In the genomic region with DNA sequence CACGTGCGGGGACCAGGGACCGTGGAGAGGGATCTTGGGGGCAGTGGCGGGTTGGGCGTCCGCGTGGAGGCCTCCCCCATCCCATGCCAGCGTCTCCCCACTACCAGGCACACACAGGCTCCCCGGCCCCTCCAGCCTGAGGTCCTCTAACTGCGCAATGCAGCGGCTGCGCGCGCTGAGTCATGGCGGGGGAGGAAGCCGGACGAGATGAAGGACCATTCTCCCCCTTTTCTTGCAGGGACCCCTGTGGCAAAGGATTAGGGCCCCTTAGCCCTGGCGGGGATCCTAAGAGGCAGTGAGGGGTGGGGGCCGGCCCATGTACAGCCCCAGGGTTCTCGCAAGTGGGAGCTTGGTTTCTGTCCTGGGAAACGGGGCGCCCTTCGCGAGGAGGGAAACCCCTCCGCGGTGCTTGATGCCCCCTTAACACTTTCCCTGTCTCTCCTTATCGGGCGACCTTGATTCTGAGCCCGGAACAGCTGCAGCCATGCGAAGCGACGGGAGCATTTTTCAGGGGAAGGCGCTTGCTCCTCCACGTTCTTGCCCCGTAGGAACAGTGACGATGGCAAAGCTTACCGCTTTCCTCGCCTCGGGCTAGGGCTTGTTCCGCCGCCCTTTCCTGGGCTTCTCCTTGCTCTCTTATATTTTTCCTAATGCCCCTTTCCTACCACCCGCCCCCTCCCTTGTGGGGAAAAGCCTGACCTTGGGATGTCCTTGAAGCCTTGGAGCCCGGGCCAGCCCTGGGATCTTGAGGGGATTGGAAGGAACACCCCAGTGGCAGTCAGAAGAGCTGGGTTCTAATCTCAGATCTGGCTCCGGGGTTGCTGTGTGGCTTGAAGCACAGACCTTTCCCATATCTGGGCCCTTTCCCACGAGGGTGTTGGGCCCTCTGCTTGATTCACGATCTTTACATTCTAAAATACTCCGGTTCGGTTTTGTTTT, we compare ENCODE assay signal across 7 cellular contexts. TPM values are rescaled to one million over a fixed set of nuclear protein-coding genes. Genes with fewer than 3 reads are reported as not detected.
DNase-seq lines count a peak whose midpoint lies in the region; ATAC-seq, FAIRE-seq and TF ChIP-seq lines count a peak whose summit lies in the region.

No MANE protein-coding gene starts in this region.

- peak overlapping the region; percentile 95 to 97 for H3K9ac ChIP-seq in kidney (ENCODE audit: low read length in 2 of 2)

- TF ChIP-seq CTCF in astrocyte of the spinal cord (IDR thresholded peaks at IDR 0.05; ENCODE audit: low read depth, low read length) = no peak
- no peak for TF ChIP-seq CTCF in kidney (IDR thresholded peaks at IDR 0.05; ENCODE audit: borderline replicate concordance, extremely low read depth, insufficient read depth)

- peaks cover 18 to 42% of the 10 kb centered on the region in 2 donors for H3K4me1 ChIP-seq in kidney (ENCODE audit: control insufficient read depth in 1 of 2, insufficient read depth in 1 of 2, low read depth in 1 of 2, low read length in 2 of 2)

- peak overlapping the region; percentile 99 for H3K27ac ChIP-seq in kidney (ENCODE audit: low read depth in 2 of 2, low read length in 2 of 2)

- ATAC-seq in GM19397 (IDR thresholded peaks at IDR 0.05; ENCODE audit: unreplicated experiment) (peak; percentile 1), HG03439 (IDR thresholded peaks at IDR 0.05; ENCODE audit: unreplicated experiment) (no peak)

- intact Hi-C loops in kidney (cut with DNase I) = no loop called here

- peak; percentile 21 for DNase-seq in NOMO-1 treated with dmso at 0.1 percent for 144 hours (lab: John Stamatoyannopoulos, UW; ENCODE audit: unreplicated experiment)
- DNase-seq in astrocyte of the spinal cord (ENCODE audit: low read depth, low spot score) = no peak
- no peak for DNase-seq in kidney
- peak; percentile 29 to 45 for DNase-seq in stimulated activated CD4-positive, alpha-beta T cell treated with anti-CD3 and anti-CD28 coated beads, Interleukin-4, amount 100 ng/mL, for 48 hours (ENCODE audit: low read depth in 2 of 2)
- no peak for DNase-seq in germinal center (ENCODE audit: low spot score)

- no peaks in the 10 kb centered on the region for H3K9me3 ChIP-seq in kidney (ENCODE audit: control insufficient read depth in 1 of 2, low read length in 2 of 2)

- H3K36me3 ChIP-seq in kidney (ENCODE audit: control insufficient read depth in 1 of 2, insufficient read depth in 2 of 2, low read length in 2 of 2) = peaks cover 30 to 43% of the 10 kb centered on the region in 2 donors

- FAIRE-seq in kidney (lab: Jason Lieb, UNC) = no peak

- in situ Hi-C loops in astrocyte of the spinal cord (cut with HindIII; ENCODE audit: low sequenced_read_pairs) = no loop called here

- H3K4me3 ChIP-seq in astrocyte of the spinal cord (ENCODE audit: low read depth, low read length) = peak overlapping the region; percentile 97
- peak overlapping the region; percentile 64 to 91 for H3K4me3 ChIP-seq in kidney (ENCODE audit: low read length in 2 of 2)

RNA-seq across cellular contexts. Expression of a gene that starts 0.7 kb away (rescaled TPM):
- 1,017 TPM for total RNA-seq in kidney
- 1,506 TPM for polyA plus RNA-seq in kidney (ENCODE audit: insufficient read depth, low read depth, low replicate concordance)

RNA-seq across cellular contexts. Expression of a gene that starts 9.6 kb away (rescaled TPM):
- total RNA-seq in kidney = 78.8 TPM
- polyA plus RNA-seq in kidney (ENCODE audit: insufficient read depth, low read depth, low replicate concordance) = 107 TPM

RNA-seq across cellular contexts. Expression of a gene that starts 25.5 kb away (rescaled TPM):
- 1.6 TPM for total RNA-seq in kidney
- polyA plus RNA-seq in kidney (ENCODE audit: insufficient read depth, low read depth, low replicate concordance) = 0.62 TPM

RNA-seq across cellular contexts. Expression of a gene that starts 29.8 kb away (rescaled TPM):
- 40.0 TPM for total RNA-seq in kidney
- 107 TPM for polyA plus RNA-seq in kidney (ENCODE audit: insufficient read depth, low read depth, low replicate concordance)

RNA-seq across cellular contexts. Expression of a gene that starts 35.1 kb away (rescaled TPM):
- not detected for total RNA-seq in kidney
- not detected for polyA plus RNA-seq in kidney (ENCODE audit: insufficient read depth, low read depth, low replicate concordance)

Comparison
In these comparisons a context has a peak if more than half of its experiments do, and no peak if none do; other contexts are left out.
1. DNase-seq: peak in NOMO-1 treated with dmso at 0.1 percent for 144 hours (single experiment) and stimulated activated CD4-positive, alpha-beta T cell treated with anti-CD3 and anti-CD28 coated beads, Interleukin-4, amount 100 ng/mL, for 48 hours (2 of 2); none in astrocyte of the spinal cord (single experiment), kidney (single experiment) and germinal center (single experiment).